20 cellular contexts compared by ENCODE assay signal in genomic region chr18:26450989-26451682, GRCh38.
"Had no signal": no experiment of that assay in that cellular context is flagged by ENCODE, and none has a peak within 500 bp of the region (broad histone marks: within the 10 kb centered on the region; RNA-seq: fewer than 3 reads in every experiment).

No MANE protein-coding gene starts in this region.

- H3K4me3 ChIP-seq: SJSA1, SK-N-MC had no signal

- H3K4me1 ChIP-seq: SJSA1 had no signal

- H3K9me3 ChIP-seq: SJSA1 had no signal

- FAIRE-seq: HTR-8/SVneo had no signal

- H3K27ac ChIP-seq: HL-60, SJSA1, SK-N-MC had no signal

- DNase-seq: Karpas-422, KG1, MM.1S, NCI-H1092 treated with DMSO at 0.1 percent for 48 hours, NCI-H1436, NCI-H187, NCI-H2029, NCI-H2081 treated with DMSO at 0.1 percent for 48 hours, NCI-H2171, NCI-H226, NCI-H446 treated with DMSO at 0.1 percent for 48 hours, NCI-H510A treated with DMSO at 0.1 percent for 48 hours, NCI-H526, Right ventricle myocardium superior, RPMI8226, SIG-M5 had no signal

- H3K27me3 ChIP-seq: SJSA1 had no signal
